16 cellular contexts compared by ENCODE assay signal in genomic region chr1:23618586-23619083, GRCh38. TPM values are rescaled to one million over a fixed set of nuclear protein-coding genes. Genes with fewer than 3 reads are reported as not detected.
DNase-seq lines count a peak whose midpoint lies in the region; ATAC-seq and TF ChIP-seq lines count a peak whose summit lies in the region.
"Had no signal": no experiment of that assay in that cellular context is flagged by ENCODE, and none has a peak within 500 bp of the region (broad histone marks: within the 10 kb centered on the region; RNA-seq: fewer than 3 reads in every experiment).

No MANE protein-coding gene starts in this region.

- no peaks in the 10 kb centered on the region for H3K36me3 Mint-ChIP-seq in MCF 10A (ENCODE audit: insufficient read depth, unreplicated experiment)
- H3K36me3 Mint-ChIP-seq in T-cell = no peaks in the 10 kb centered on the region
- no peaks in the 10 kb centered on the region for H3K36me3 Mint-ChIP-seq in immature natural killer cell

- H3K36me3 ChIP-seq in mammary epithelial cell (ENCODE audit: insufficient read depth, low read length) = no peaks in the 10 kb centered on the region
- no peaks in the 10 kb centered on the region for H3K36me3 ChIP-seq in A673 (ENCODE audit: insufficient read depth, low read length, poor library complexity, severe bottlenecking)
- H3K36me3 ChIP-seq: BE2C, WERI-Rb-1 had no signal

- no peak for TF ChIP-seq CTCF in MCF 10A (IDR thresholded peaks at IDR 0.05; ENCODE audit: unreplicated experiment)
- TF ChIP-seq CTCF in mammary epithelial cell (conservative IDR thresholded peaks at IDR 0.05 in 1 of 2, IDR thresholded peaks at IDR 0.05 in 1 of 2; ENCODE audit: extremely low read depth in 1 of 2, insufficient read depth in 1 of 2, low read depth in 1 of 2, low read length in 2 of 2) = no peak
- no peak for TF ChIP-seq CTCF in A673 (conservative IDR thresholded peaks at IDR 0.05; ENCODE audit: low read depth, low read length)

- H3K4me3 Mint-ChIP-seq in MCF 10A (ENCODE audit: unreplicated experiment) = peak overlapping the region; percentile 53
- H3K4me3 Mint-ChIP-seq in T-cell = peak overlapping the region; percentile 70 to 80 (median 74)
- H3K4me3 Mint-ChIP-seq in immature natural killer cell = peak overlapping the region in 4 of 5 donors; percentile 24 to 59 (median 41)

- no peaks in the 10 kb centered on the region for H4K20me1 ChIP-seq in mammary epithelial cell (ENCODE audit: insufficient read depth, low read length)

- BruUV-seq in MCF 10A (replicated peaks; lab: Mats Ljungman, UMichigan) (no TSS peak), mammary epithelial cell (replicated peaks; lab: Mats Ljungman, UMichigan) (no TSS peak), A673 (replicated peaks; lab: Mats Ljungman, UMichigan) (no TSS peak)

- no peak for ATAC-seq in T-cell (replicated peaks in 1 of 4)
- ATAC-seq in GM18511 (IDR thresholded peaks at IDR 0.05; ENCODE audit: unreplicated experiment) = no peak

- WGBS in mammary epithelial cell (ENCODE audit: low coverage, missing lambda C conversion rate) = 78% methylated on average over 4 of the region's 7 CpGs

- no peak overlapping the region for H2AFZ ChIP-seq in mammary epithelial cell (ENCODE audit: low read depth, low read length)
- H2AFZ ChIP-seq: hepatocyte had no signal

- H3K27me3 Mint-ChIP-seq in MCF 10A (ENCODE audit: insufficient read depth, unreplicated experiment) (no peaks in the 10 kb centered on the region), T-cell (no peaks in the 10 kb centered on the region), immature natural killer cell (ENCODE audit: low read depth in 3 of 3) (peaks cover 5 to 31% (median 8%) of the 10 kb centered on the region in 3 donors)

- dilution Hi-C loops in mammary epithelial cell (cut with HindIII; ENCODE audit: low sequenced_read_pairs) = loop anchor here (5.0 kb wide), 1 partner anchor 66 kb away; no protein-coding TSS in a partner anchor

- no peaks in the 10 kb centered on the region for H3K79me2 ChIP-seq in mammary epithelial cell (ENCODE audit: insufficient read depth, low read length)
- H3K79me2 ChIP-seq: hepatocyte had no signal

- POLR2A ChIA-PET in MCF 10A (lab: Yijun Ruan, JAX) (interaction anchor here (1.0 to 6.4 kb wide), 7 partner anchors 13 to 75 kb away, joined by 3 to 63 read pairs (median 3); partner anchors contain the start of gene ID3), T-cell (lab: Charles Lee) (interaction anchor here (0.7 to 1.3 kb wide), 2 partner anchors 19 to 251 kb away, joined by 3 to 7 read pairs; no protein-coding TSS in a partner anchor), A673 (lab: Charles Lee; ENCODE audit: low non-redundant PET) (interaction anchor here (0.8 kb wide), 1 partner anchor 112 kb away, joined by 3 read pairs; no protein-coding TSS in a partner anchor)

- H3K9me3 Mint-ChIP-seq in MCF 10A (ENCODE audit: unreplicated experiment) (no peaks in the 10 kb centered on the region), T-cell (no peaks in the 10 kb centered on the region), immature natural killer cell (no peaks in the 10 kb centered on the region)

- intact Hi-C loops in MCF 10A (cut with micrococcal nuclease) (no loop called here), mammary epithelial cell (cut with micrococcal nuclease) (no loop called here), A673 (cut with micrococcal nuclease; ENCODE audit: unreplicated experiment) (no loop called here)

- H3K27ac ChIP-seq in mammary epithelial cell (ENCODE audit: insufficient read depth, low read depth, low read length) = no peak overlapping the region
- no peak overlapping the region for H3K27ac ChIP-seq in A673 (ENCODE audit: low read depth, low read length, poor library complexity, severe bottlenecking)
- H3K27ac ChIP-seq: hepatocyte, psoas muscle, WERI-Rb-1 had no signal

- H3K4me1 Mint-ChIP-seq in MCF 10A (ENCODE audit: insufficient read depth, unreplicated experiment) (peaks cover 6% of the 10 kb centered on the region), T-cell (peaks cover 89 to 94% (median 92%) of the 10 kb centered on the region in 3 donors), immature natural killer cell (peaks cover 15 to 23% of the 10 kb centered on the region in 2 donors)

- DNase-seq in MCF 10A (ENCODE audit: unreplicated experiment) = no peak
- DNase-seq in mammary epithelial cell = no peak
- no peak for DNase-seq in T-cell
- DNase-seq in immature natural killer cell = no peak
- no peak for DNase-seq in stimulated activated CD4-positive, alpha-beta T cell treated with anti-CD3 and anti-CD28 coated beads, Interleukin-2, amount 100 ng/mL, for 48 hours
- no peak for DNase-seq in A673 (ENCODE audit: low spot score)
- DNase-seq in T1000 (lab: John Stamatoyannopoulos, UW) = no peak
- DNase-seq: activated effector memory CD4-positive, alpha-beta T cell treated with anti-CD3 and anti-CD28 coated beads, Interleukin-2, amount 50 U/mL, for 16 hours; GDM1; NCI-H526 treated with DMSO at 0.1 percent for 48 hours; psoas muscle; SIG-M5; WERI-Rb-1 had no signal

- H3K27ac Mint-ChIP-seq in MCF 10A (ENCODE audit: low read depth, unreplicated experiment) (no peak overlapping the region), T-cell (peak overlapping the region; percentile 91 to 99), immature natural killer cell (no peak overlapping the region)

- H3K27me3 ChIP-seq in mammary epithelial cell (ENCODE audit: insufficient read depth, low read length) (no peaks in the 10 kb centered on the region), A673 (replicated peaks; ENCODE audit: insufficient read depth, low read depth, low read length, poor library complexity) (peaks cover 7% of the 10 kb centered on the region)
- H3K27me3 ChIP-seq: BE2C had no signal

- H3K4me3 ChIP-seq in mammary epithelial cell (replicated peaks in 1 of 3; ENCODE audit: insufficient read depth in 1 of 3, low read depth in 2 of 3, low read length in 3 of 3) = no peak overlapping the region
- H3K4me3 ChIP-seq in A673 (ENCODE audit: low read depth, low read length, poor library complexity, severe bottlenecking) = no peak overlapping the region
- H3K4me3 ChIP-seq: hepatocyte had no signal

- no peak overlapping the region for H3K9ac ChIP-seq in mammary epithelial cell (ENCODE audit: insufficient read depth, low read length)

- in situ Hi-C loops in mammary epithelial cell (cut with MboI; ENCODE audit: low sequenced_read_pairs in 2 of 2) = no loop called here

- CTCF ChIA-PET in MCF 10A (lab: Yijun Ruan, JAX) = interaction anchor here (0.6 to 5.8 kb wide), 3 partner anchors 11 to 18 kb away, joined by 3 to 29 read pairs (median 4); no protein-coding TSS in a partner anchor
- CTCF ChIA-PET in mammary epithelial cell (lab: Charles Lee; ENCODE audit: low non-redundant PET) = interaction anchor here (0.6 kb wide), 1 partner anchor 64 kb away, joined by 17 read pairs; no protein-coding TSS in a partner anchor
- CTCF ChIA-PET in T-cell (lab: Charles Lee) = interaction anchor here (0.6 to 1.8 kb wide), 3 partner anchors 18 to 64 kb away, joined by 3 to 6 read pairs (median 6); no protein-coding TSS in a partner anchor
- CTCF ChIA-PET in A673 (lab: Charles Lee) = no interaction called here

- H3K9me3 ChIP-seq in mammary epithelial cell (replicated peaks; ENCODE audit: insufficient read depth, low read length) = no peaks in the 10 kb centered on the region
- H3K9me3 ChIP-seq in A673 (ENCODE audit: low read depth, low read length, poor library complexity, severe bottlenecking) = no peaks in the 10 kb centered on the region
- H3K9me3 ChIP-seq: BE2C, psoas muscle had no signal

- H3K4me1 ChIP-seq in mammary epithelial cell (ENCODE audit: insufficient read depth, low read length) = peaks cover 8% of the 10 kb centered on the region
- peaks cover 5% of the 10 kb centered on the region for H3K4me1 ChIP-seq in A673 (ENCODE audit: insufficient read depth, low read length, poor library complexity, severe bottlenecking)
- H3K4me1 ChIP-seq: BE2C, psoas muscle had no signal

- no peak overlapping the region for H3K4me2 ChIP-seq in mammary epithelial cell (ENCODE audit: insufficient read depth, low read depth, low read length)

RNA-seq across cellular contexts. Expression of gene ID3, which starts 59.3 kb away (rescaled TPM):
- total RNA-seq in MCF 10A (2022) (15.7 and 34.8 TPM in 2 replicates), mammary epithelial cell (10 to 100 TPM; 53.6 to 53.8 TPM), T-cell (10 to 100 TPM; 20.7 to 99.7 (median 81.3) TPM), A673 (2021) (102 and 140 TPM in 2 replicates)
- polyA plus RNA-seq in mammary epithelial cell (31.7 TPM), immature natural killer cell (1 to 10 TPM in 1 of 3 donors, under 1 TPM in 1, not detected in 1; 0.28 to 2.5 TPM)
- polyA minus RNA-seq in mammary epithelial cell = 22.4 TPM

Comparison
In these comparisons a context has a peak if more than half of its experiments do, and no peak if none do; other contexts are left out.
1. H3K27ac Mint-ChIP-seq: peak in T-cell (2 of 2); none in MCF 10A (single experiment) and immature natural killer cell (0 of 6).
2. Peak in every context shown above with its lines, with median percentiles within 50 percentile points of each other: H3K4me3 Mint-ChIP-seq.